In genomic region chr7:92569137-92569536, GRCh38 we compare ENCODE assay signal across 12 cellular contexts.
"Had no signal": no experiment of that assay in that cellular context is flagged by ENCODE, and none has a peak within 500 bp of the region (broad histone marks: within the 10 kb centered on the region; RNA-seq: fewer than 3 reads in every experiment).

No MANE protein-coding gene starts in this region.

- H3K4me3 ChIP-seq: heart left ventricle, left ventricle myocardium inferior, testis, upper lobe of right lung had no signal

- DNase-seq: activated CD4-positive, alpha-beta T cell treated with anti-CD3 and anti-CD28 coated beads for 4 hours; aorta; foreskin melanocyte; heart left ventricle; kidney; left ventricle myocardium inferior; mesenchymal stem cell; stimulated activated CD4-positive, alpha-beta T cell treated with anti-CD3 and anti-CD28 coated beads, Interleukin-4, amount 100 ng/mL, for 1 hour; stimulated activated CD8-positive, alpha-beta memory T cell treated with anti-CD3 and anti-CD28 coated beads, Interleukin-4, amount 100 ng/mL, for 48 hours; T-helper 1 cell; testis; upper lobe of right lung had no signal
